18 cellular contexts compared by ENCODE assay signal in the genomic region with DNA sequence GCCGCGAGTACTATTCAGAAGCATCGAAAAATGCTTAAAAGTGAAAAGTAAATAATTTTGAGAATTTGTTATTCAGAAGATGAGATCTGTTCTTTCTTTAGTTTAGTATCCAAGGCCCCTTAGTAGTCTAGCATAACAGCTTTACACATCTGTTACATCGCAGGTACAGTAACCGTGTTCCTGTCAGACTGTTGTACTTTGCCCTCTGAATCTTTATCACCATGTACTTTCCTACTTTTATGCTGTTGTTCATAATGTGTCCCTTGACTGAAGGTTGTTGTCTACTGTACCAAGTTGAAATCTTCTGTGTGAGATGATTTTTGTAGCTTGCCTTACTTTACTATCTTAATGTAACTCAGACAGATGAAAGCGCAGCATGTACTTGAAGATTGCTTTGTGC.
"Had no signal": no experiment of that assay in that cellular context is flagged by ENCODE, and none has a peak within 500 bp of the region (broad histone marks: within the 10 kb centered on the region; RNA-seq: fewer than 3 reads in every experiment).

No MANE protein-coding gene starts in this region.

- H3K27me3 ChIP-seq: esophagus squamous epithelium, neutrophil, pancreas, sigmoid colon, spleen, transverse colon, uterus had no signal

- H3K27ac ChIP-seq: esophagus squamous epithelium, neutrophil, pancreas, sigmoid colon, spleen, uterus had no signal

- ATAC-seq: effector memory CD8-positive, alpha-beta T cell; naive thymus-derived CD8-positive, alpha-beta T cell; pancreas had no signal

- H3K9me2 ChIP-seq: SK-N-SH had no signal

- H3K27me3 Mint-ChIP-seq: effector memory CD8-positive, alpha-beta T cell; naive thymus-derived CD8-positive, alpha-beta T cell had no signal

- DNase-seq: activated CD4-positive, alpha-beta T cell treated with anti-CD3 and anti-CD28 coated beads, Interleukin-2, amount 50 U/mL, for 1 hour; activated CD4-positive, CD25-positive, alpha-beta regulatory T cell; activated effector memory CD4-positive, alpha-beta T cell treated with Interleukin-2 at 50 U/mL for 16 hours; activated naive CD4-positive, alpha-beta T cell treated with anti-CD3 and anti-CD28 coated beads, Interleukin-2, amount 50 U/mL, for 16 hours; amygdala; effector memory CD8-positive, alpha-beta T cell; esophagus squamous epithelium; mesenchymal stem cell; naive thymus-derived CD8-positive, alpha-beta T cell; pancreas; sigmoid colon; SK-N-SH; spleen; stimulated activated naive CD4-positive, alpha-beta T cell; substantia nigra; transverse colon; uterus had no signal

- H3K36me3 ChIP-seq: transverse colon, uterus had no signal

- H3K4me2 ChIP-seq: SK-N-SH had no signal

- H3K9me3 Mint-ChIP-seq: effector memory CD8-positive, alpha-beta T cell; naive thymus-derived CD8-positive, alpha-beta T cell had no signal

- H3K4me3 ChIP-seq: esophagus squamous epithelium, pancreas, sigmoid colon, spleen, transverse colon, uterus had no signal

- H3K9me3 ChIP-seq: esophagus squamous epithelium, neutrophil, pancreas, sigmoid colon, SK-N-SH, spleen, transverse colon, uterus had no signal
